ENCODE assay signal across 24 cellular contexts in the genomic region with DNA sequence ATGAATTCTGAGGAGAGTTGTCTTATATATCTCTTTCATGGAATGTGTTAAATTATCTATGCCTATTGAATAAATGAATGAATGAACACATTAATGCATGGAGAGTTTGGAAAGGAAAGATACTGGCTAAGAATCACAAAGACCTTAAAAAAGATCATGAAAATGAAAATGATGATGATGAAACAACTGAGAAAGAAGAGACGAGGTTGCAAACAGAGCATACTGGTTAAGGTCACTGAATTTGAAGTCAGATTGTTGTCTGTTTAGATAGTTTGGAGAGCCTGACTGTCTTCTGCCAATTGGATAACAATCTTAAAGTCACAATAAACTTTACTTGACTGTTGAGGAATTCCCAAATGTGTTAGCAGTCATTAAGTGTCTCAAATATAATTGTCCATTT.
"Had no signal": no experiment of that assay in that cellular context is flagged by ENCODE, and none has a peak within 500 bp of the region (broad histone marks: within the 10 kb centered on the region; RNA-seq: fewer than 3 reads in every experiment).

No MANE protein-coding gene starts in this region.

- H3K4me2 ChIP-seq: hepatocyte had no signal

- H3K4me3 ChIP-seq: coronary artery, hepatocyte, left ventricle myocardium inferior, lower lobe of right lung, psoas muscle, right lobe of liver, spleen, testis, tibial nerve, upper lobe of right lung had no signal

- H3K27ac ChIP-seq: coronary artery, hepatocyte, left ventricle myocardium inferior, lower lobe of right lung, psoas muscle, right lobe of liver, spleen, testis, tibial nerve, upper lobe of right lung had no signal

- H3K4me1 ChIP-seq: lower lobe of right lung, psoas muscle, right lobe of liver, spleen, testis, tibial nerve, upper lobe of right lung had no signal

- H3K27me3 ChIP-seq: hepatocyte, right lobe of liver, spleen, testis, tibial nerve, upper lobe of right lung had no signal

- H3K79me2 ChIP-seq: hepatocyte had no signal

- ATAC-seq: left cardiac atrium; lower lobe of right lung; psoas muscle; right lobe of liver; stimulated activated memory B cell treated with anti-CD40 and anti-IgM and Interleukin-4, amounts not matched to agents 10 μg/mL and 1 μg/mL and 100 μg/mL, for 72 hours; upper lobe of right lung had no signal

- H3K9me3 ChIP-seq: left ventricle myocardium inferior, lower lobe of right lung, psoas muscle, right lobe of liver, spleen, testis, tibial nerve, upper lobe of right lung had no signal

- H2AFZ ChIP-seq: hepatocyte had no signal

- H3K36me3 ChIP-seq: left ventricle myocardium inferior, lower lobe of right lung, right lobe of liver, spleen, tibial nerve, upper lobe of right lung had no signal

- DNase-seq: effector CD4-positive, alpha-beta T cell; endodermal cell; erythroblast; foreskin melanocyte; head of caudate nucleus; kidney; left cardiac atrium; left ventricle myocardium inferior; lower lobe of right lung; midbrain; nephron progenitor cell; psoas muscle; retina; right lobe of liver; spleen; stimulated activated CD4-positive, alpha-beta T cell treated with anti-CD3 and anti-CD28 coated beads, Interleukin-15, amount 100 ng/mL, for 24 hours; stimulated activated CD4-positive, alpha-beta T cell treated with anti-CD3 and anti-CD28 coated beads, Interleukin-1b, Interleukin-23, amount 100 ng/mL, for 48 hours; stimulated activated CD4-positive, alpha-beta T cell treated with anti-CD3 and anti-CD28 coated beads, Interleukin-4, amount 100 ng/mL, for 24 hours; testis; upper lobe of right lung had no signal
